Comparison of ENCODE assay signal across 10 cellular contexts in the genomic region with DNA sequence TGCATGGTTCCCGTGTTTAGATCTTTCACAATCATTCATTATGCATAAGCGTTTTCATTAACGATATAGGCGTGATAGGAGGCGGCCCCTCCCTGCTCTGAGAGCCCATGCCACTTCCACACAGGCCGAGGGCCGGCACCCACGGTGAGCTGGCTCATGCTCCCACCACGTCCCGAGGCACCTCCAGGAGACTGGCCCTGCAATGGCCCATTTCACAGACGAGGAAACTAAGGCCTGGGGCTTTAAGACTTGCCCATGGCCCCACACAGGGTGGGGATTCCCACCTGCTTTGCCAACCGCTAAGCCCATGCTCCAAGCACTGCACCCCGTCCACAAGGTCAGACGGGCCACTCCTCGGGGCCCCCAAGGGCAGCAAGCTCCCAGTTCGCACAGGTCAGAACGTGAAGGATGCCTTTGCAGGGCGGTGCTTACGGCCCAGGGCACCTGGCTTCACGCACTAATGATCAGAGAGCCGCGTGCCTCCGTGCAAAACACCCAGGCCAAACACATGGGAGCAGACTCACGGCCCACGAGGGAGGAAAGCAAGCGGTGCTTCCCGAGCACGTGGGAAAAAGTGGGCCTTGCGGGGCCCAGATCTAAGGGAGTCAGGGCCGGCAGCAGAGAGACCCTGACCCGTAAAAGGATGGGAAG. TPM values are rescaled to one million over a fixed set of nuclear protein-coding genes. Genes with fewer than 3 reads are reported as not detected.
A peak's percentile ranks its signal among the peaks of the same experiment; 100 is the strongest.
DNase-seq lines count a peak whose midpoint lies in the region; ATAC-seq and TF ChIP-seq lines count a peak whose summit lies in the region.
"Had no signal": no experiment of that assay in that cellular context is flagged by ENCODE, and none has a peak within 500 bp of the region (broad histone marks: within the 10 kb centered on the region; RNA-seq: fewer than 3 reads in every experiment).

No MANE protein-coding gene starts in this region.

- no peak for DNase-seq in breast epithelium (ENCODE audit: low spot score in 2 of 2)
- no peak for DNase-seq in mammary epithelial cell
- DNase-seq in glutamatergic neuron: peak; percentile 10
- DNase-seq in vagina (ENCODE audit: extremely low spot score in 2 of 2): no peak
- no peak for DNase-seq in A172 (ENCODE audit: low spot score)
- DNase-seq in ureter (ENCODE audit: low spot score): no peak
- DNase-seq: stimulated activated CD4-positive, alpha-beta T cell treated with anti-CD3 and anti-CD28 coated beads, Interleukin-2, amount 100 ng/mL, for 48 hours had no signal

- H3K36me3 ChIP-seq in breast epithelium (no peaks in the 10 kb centered on the region), mammary epithelial cell (ENCODE audit: insufficient read depth, low read length) (no peaks in the 10 kb centered on the region), neutrophil (no peaks in the 10 kb centered on the region), vagina (no peaks in the 10 kb centered on the region)
- H3K36me3 ChIP-seq: neural progenitor cell had no signal

- 91% methylated on average over 25 of the region's 31 CpGs for WGBS in mammary epithelial cell (ENCODE audit: low coverage, missing lambda C conversion rate)

- H3K36me3 Mint-ChIP-seq in glutamatergic neuron (ENCODE audit: unreplicated experiment): no peaks in the 10 kb centered on the region
- H3K36me3 Mint-ChIP-seq: neural progenitor cell had no signal

- peaks cover 55% of the 10 kb centered on the region for H3K4me1 Mint-ChIP-seq in glutamatergic neuron (ENCODE audit: low read depth, unreplicated experiment)

- no peak for ATAC-seq in GM21390 (IDR thresholded peaks at IDR 0.05; ENCODE audit: unreplicated experiment)

- CTCF ChIA-PET in mammary epithelial cell (lab: Charles Lee; ENCODE audit: low non-redundant PET): no interaction called here

- TF ChIP-seq CTCF in breast epithelium (IDR thresholded peaks at IDR 0.05) (no peak), mammary epithelial cell (conservative IDR thresholded peaks at IDR 0.05 in 1 of 2, IDR thresholded peaks at IDR 0.05 in 1 of 2; ENCODE audit: extremely low read depth in 1 of 2, insufficient read depth in 1 of 2, low read depth in 1 of 2, low read length in 2 of 2) (no peak), glutamatergic neuron (IDR thresholded peaks at IDR 0.05; ENCODE audit: partially characterized antibody, unreplicated experiment) (no peak), neutrophil (IDR thresholded peaks at IDR 0.05) (no peak), vagina (IDR thresholded peaks at IDR 0.05) (no peak)

- H3K27me3 Mint-ChIP-seq in glutamatergic neuron (ENCODE audit: unreplicated experiment): peaks cover 11% of the 10 kb centered on the region

- peaks cover 85% of the 10 kb centered on the region for H3K79me2 ChIP-seq in mammary epithelial cell (ENCODE audit: insufficient read depth, low read length)

- no peak overlapping the region for H3K27ac Mint-ChIP-seq in glutamatergic neuron (ENCODE audit: unreplicated experiment)

- in situ Hi-C loops in mammary epithelial cell (cut with MboI; ENCODE audit: low sequenced_read_pairs in 2 of 2): no loop called here

- H3K27me3 ChIP-seq in breast epithelium: no peaks in the 10 kb centered on the region
- H3K27me3 ChIP-seq in mammary epithelial cell (ENCODE audit: insufficient read depth, low read length): no peaks in the 10 kb centered on the region
- peaks cover 5% of the 10 kb centered on the region for H3K27me3 ChIP-seq in neutrophil
- H3K27me3 ChIP-seq in vagina: no peaks in the 10 kb centered on the region
- H3K27me3 ChIP-seq: neural progenitor cell had no signal

- peaks cover 6% of the 10 kb centered on the region for H3K9me3 Mint-ChIP-seq in glutamatergic neuron (ENCODE audit: unreplicated experiment)
- H3K9me3 Mint-ChIP-seq: neural progenitor cell had no signal

- no peak overlapping the region for H3K9ac ChIP-seq in mammary epithelial cell (ENCODE audit: insufficient read depth, low read length)

- H2AFZ ChIP-seq in mammary epithelial cell (ENCODE audit: low read depth, low read length): no peak overlapping the region
- H2AFZ ChIP-seq: neural progenitor cell had no signal

- no peak overlapping the region for H3K4me2 ChIP-seq in mammary epithelial cell (ENCODE audit: insufficient read depth, low read depth, low read length)

- dilution Hi-C loops in mammary epithelial cell (cut with HindIII; ENCODE audit: low sequenced_read_pairs): no loop called here

- H4K20me1 ChIP-seq in mammary epithelial cell (ENCODE audit: insufficient read depth, low read length): no peaks in the 10 kb centered on the region

- H3K27ac ChIP-seq in breast epithelium: peak overlapping the region; percentile 36 to 82
- H3K27ac ChIP-seq in mammary epithelial cell (ENCODE audit: insufficient read depth, low read depth, low read length): no peak overlapping the region
- peak overlapping the region; percentile 33 for H3K27ac ChIP-seq in neutrophil
- H3K27ac ChIP-seq in vagina: peak overlapping the region; percentile 81
- H3K27ac ChIP-seq: neural progenitor cell had no signal

- TF ChIP-seq POLR2A in breast epithelium (IDR thresholded peaks at IDR 0.05) (no peak), vagina (IDR thresholded peaks at IDR 0.05) (no peak)

- no peaks in the 10 kb centered on the region for H3K9me3 ChIP-seq in breast epithelium
- no peaks in the 10 kb centered on the region for H3K9me3 ChIP-seq in mammary epithelial cell (replicated peaks; ENCODE audit: insufficient read depth, low read length)
- H3K9me3 ChIP-seq in neutrophil: no peaks in the 10 kb centered on the region
- H3K9me3 ChIP-seq in vagina: no peaks in the 10 kb centered on the region

- intact Hi-C loops in breast epithelium (cut with DNase I; ENCODE audit: low total_unique reads) (no loop called here), mammary epithelial cell (cut with micrococcal nuclease) (no loop called here), vagina (cut with DNase I) (loop anchor here (5.0 kb wide), 1 partner anchor 44 kb away; no protein-coding TSS in a partner anchor)

- H3K4me3 ChIP-seq in breast epithelium (peak overlapping the region in 1 of 3 donors; percentile 19), mammary epithelial cell (replicated peaks in 1 of 3; ENCODE audit: insufficient read depth in 1 of 3, low read depth in 2 of 3, low read length in 3 of 3) (no peak overlapping the region), neutrophil (ENCODE audit: low read depth in 1 of 2, low read length in 1 of 2) (peak overlapping the region; percentile 19 to 59), vagina (no peak overlapping the region)
- H3K4me3 ChIP-seq: neural progenitor cell had no signal

- H3K4me1 ChIP-seq in breast epithelium (peaks cover 24 to 41% of the 10 kb centered on the region in 2 donors), mammary epithelial cell (ENCODE audit: insufficient read depth, low read length) (peaks cover 35% of the 10 kb centered on the region), neutrophil (ENCODE audit: control insufficient read depth in 1 of 2, insufficient read depth in 1 of 2, low read depth in 1 of 2, low read length in 1 of 2) (peaks cover 59 to 76% of the 10 kb centered on the region in 2 experiments), vagina (peaks cover 98% of the 10 kb centered on the region)

- no TSS peak for BruUV-seq in mammary epithelial cell (replicated peaks; lab: Mats Ljungman, UMichigan)

- H3K4me3 Mint-ChIP-seq in glutamatergic neuron (ENCODE audit: unreplicated experiment): no peak overlapping the region

RNA-seq across cellular contexts. Expression of gene OSBPL5, which starts 8.3 kb away (rescaled TPM):
- total RNA-seq in breast epithelium: 10 to 100 TPM; 25.3 to 64.2 (median 27.8) TPM
- total RNA-seq in mammary epithelial cell: 10 to 100 TPM; 24.8 to 35.7 TPM
- 16.2 TPM for polyA plus RNA-seq in mammary epithelial cell
- polyA minus RNA-seq in mammary epithelial cell: 11.9 TPM
- total RNA-seq in glutamatergic neuron (ENCODE audit: unreplicated experiment): 115 TPM
- total RNA-seq in vagina: 88.4 TPM
- total RNA-seq in A172 (2014; rRNA removed; shearing (Covaris generic)): 18.1 and 18.5 TPM in 2 replicates
- total RNA-seq in ureter: 84.3 TPM

Comparison
In these comparisons a context has a peak if more than half of its experiments do, and no peak if none do; other contexts are left out.
1. H3K4me3 ChIP-seq: peak in neutrophil (2 of 2); none in mammary epithelial cell (0 of 3) and vagina (0 of 2).